1 cellular context compared by ENCODE assay signal in the genomic region with DNA sequence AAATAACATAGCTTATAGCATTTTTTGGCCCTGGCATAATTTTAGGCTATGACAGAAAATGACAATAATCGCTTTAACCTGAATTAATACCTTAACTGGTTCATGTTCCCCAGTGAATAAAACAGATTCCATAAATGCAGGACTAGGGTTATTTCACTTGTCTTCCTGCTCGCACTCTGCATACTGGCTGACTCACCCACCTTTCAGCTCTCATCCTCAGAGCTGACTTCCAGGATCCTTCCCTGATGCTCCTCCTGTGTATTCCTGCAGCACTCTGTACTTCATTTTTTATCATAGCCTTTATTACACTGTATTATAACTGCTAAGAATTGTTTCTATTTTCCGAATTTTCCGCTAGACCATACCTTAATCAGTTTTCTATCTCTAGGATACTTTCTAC.
TF ChIP-seq lines count a peak whose summit lies in the region.

No MANE protein-coding gene starts in this region.

TF ChIP-seq in GM23338, 12 proteins besides CTCF, POLR2A, EP300 and RAD21 (continued from another document):
- TF ChIP-seq, protein P1, sequence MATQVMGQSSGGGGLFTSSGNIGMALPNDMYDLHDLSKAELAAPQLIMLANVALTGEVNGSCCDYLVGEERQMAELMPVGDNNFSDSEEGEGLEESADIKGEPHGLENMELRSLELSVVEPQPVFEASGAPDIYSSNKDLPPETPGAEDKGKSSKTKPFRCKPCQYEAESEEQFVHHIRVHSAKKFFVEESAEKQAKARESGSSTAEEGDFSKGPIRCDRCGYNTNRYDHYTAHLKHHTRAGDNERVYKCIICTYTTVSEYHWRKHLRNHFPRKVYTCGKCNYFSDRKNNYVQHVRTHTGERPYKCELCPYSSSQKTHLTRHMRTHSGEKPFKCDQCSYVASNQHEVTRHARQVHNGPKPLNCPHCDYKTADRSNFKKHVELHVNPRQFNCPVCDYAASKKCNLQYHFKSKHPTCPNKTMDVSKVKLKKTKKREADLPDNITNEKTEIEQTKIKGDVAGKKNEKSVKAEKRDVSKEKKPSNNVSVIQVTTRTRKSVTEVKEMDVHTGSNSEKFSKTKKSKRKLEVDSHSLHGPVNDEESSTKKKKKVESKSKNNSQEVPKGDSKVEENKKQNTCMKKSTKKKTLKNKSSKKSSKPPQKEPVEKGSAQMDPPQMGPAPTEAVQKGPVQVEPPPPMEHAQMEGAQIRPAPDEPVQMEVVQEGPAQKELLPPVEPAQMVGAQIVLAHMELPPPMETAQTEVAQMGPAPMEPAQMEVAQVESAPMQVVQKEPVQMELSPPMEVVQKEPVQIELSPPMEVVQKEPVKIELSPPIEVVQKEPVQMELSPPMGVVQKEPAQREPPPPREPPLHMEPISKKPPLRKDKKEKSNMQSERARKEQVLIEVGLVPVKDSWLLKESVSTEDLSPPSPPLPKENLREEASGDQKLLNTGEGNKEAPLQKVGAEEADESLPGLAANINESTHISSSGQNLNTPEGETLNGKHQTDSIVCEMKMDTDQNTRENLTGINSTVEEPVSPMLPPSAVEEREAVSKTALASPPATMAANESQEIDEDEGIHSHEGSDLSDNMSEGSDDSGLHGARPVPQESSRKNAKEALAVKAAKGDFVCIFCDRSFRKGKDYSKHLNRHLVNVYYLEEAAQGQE (IDR thresholded peaks at IDR 0.05; ENCODE audit: unreplicated experiment): no peak
- TF ChIP-seq, protein P2, sequence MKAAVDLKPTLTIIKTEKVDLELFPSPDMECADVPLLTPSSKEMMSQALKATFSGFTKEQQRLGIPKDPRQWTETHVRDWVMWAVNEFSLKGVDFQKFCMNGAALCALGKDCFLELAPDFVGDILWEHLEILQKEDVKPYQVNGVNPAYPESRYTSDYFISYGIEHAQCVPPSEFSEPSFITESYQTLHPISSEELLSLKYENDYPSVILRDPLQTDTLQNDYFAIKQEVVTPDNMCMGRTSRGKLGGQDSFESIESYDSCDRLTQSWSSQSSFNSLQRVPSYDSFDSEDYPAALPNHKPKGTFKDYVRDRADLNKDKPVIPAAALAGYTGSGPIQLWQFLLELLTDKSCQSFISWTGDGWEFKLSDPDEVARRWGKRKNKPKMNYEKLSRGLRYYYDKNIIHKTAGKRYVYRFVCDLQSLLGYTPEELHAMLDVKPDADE (IDR thresholded peaks at IDR 0.05): no peak
- TF ChIP-seq, protein P3, sequence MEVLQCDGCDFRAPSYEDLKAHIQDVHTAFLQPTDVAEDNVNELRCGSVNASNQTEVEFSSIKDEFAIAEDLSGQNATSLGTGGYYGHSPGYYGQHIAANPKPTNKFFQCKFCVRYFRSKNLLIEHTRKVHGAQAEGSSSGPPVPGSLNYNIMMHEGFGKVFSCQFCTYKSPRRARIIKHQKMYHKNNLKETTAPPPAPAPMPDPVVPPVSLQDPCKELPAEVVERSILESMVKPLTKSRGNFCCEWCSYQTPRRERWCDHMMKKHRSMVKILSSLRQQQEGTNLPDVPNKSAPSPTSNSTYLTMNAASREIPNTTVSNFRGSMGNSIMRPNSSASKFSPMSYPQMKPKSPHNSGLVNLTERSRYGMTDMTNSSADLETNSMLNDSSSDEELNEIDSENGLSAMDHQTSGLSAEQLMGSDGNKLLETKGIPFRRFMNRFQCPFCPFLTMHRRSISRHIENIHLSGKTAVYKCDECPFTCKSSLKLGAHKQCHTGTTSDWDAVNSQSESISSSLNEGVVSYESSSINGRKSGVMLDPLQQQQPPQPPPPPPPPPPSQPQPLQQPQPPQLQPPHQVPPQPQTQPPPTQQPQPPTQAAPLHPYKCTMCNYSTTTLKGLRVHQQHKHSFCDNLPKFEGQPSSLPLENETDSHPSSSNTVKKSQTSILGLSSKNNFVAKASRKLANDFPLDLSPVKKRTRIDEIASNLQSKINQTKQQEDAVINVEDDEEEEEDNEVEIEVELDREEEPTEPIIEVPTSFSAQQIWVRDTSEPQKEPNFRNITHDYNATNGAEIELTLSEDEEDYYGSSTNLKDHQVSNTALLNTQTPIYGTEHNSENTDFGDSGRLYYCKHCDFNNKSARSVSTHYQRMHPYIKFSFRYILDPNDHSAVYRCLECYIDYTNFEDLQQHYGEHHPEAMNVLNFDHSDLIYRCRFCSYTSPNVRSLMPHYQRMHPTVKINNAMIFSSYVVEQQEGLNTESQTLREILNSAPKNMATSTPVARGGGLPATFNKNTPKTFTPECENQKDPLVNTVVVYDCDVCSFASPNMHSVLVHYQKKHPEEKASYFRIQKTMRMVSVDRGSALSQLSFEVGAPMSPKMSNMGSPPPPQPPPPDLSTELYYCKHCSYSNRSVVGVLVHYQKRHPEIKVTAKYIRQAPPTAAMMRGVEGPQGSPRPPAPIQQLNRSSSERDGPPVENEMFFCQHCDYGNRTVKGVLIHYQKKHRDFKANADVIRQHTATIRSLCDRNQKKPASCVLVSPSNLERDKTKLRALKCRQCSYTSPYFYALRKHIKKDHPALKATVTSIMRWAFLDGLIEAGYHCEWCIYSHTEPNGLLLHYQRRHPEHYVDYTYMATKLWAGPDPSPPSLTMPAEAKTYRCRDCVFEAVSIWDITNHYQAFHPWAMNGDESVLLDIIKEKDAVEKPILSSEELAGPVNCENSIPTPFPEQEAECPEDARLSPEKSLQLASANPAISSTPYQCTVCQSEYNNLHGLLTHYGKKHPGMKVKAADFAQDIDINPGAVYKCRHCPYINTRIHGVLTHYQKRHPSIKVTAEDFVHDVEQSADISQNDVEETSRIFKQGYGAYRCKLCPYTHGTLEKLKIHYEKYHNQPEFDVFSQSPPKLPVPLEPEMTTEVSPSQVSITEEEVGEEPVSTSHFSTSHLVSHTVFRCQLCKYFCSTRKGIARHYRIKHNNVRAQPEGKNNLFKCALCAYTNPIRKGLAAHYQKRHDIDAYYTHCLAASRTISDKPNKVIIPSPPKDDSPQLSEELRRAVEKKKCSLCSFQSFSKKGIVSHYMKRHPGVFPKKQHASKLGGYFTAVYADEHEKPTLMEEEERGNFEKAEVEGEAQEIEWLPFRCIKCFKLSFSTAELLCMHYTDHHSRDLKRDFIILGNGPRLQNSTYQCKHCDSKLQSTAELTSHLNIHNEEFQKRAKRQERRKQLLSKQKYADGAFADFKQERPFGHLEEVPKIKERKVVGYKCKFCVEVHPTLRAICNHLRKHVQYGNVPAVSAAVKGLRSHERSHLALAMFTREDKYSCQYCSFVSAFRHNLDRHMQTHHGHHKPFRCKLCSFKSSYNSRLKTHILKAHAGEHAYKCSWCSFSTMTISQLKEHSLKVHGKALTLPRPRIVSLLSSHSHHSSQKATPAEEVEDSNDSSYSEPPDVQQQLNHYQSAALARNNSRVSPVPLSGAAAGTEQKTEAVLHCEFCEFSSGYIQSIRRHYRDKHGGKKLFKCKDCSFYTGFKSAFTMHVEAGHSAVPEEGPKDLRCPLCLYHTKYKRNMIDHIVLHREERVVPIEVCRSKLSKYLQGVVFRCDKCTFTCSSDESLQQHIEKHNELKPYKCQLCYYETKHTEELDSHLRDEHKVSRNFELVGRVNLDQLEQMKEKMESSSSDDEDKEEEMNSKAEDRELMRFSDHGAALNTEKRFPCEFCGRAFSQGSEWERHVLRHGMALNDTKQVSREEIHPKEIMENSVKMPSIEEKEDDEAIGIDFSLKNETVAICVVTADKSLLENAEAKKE (CRISPR knock-in tag; IDR thresholded peaks at IDR 0.05): no peak
- TF ChIP-seq CREB1 (CRISPR knock-in tag; IDR thresholded peaks at IDR 0.05; ENCODE audit: low read depth): no peak
- no peak for TF ChIP-seq EZH2 (IDR thresholded peaks at IDR 0.05; ENCODE audit: low read depth, unreplicated experiment)
- no peak for TF ChIP-seq POLR2AphosphoS5 (IDR thresholded peaks at IDR 0.05; ENCODE audit: low read depth)
- no peak for TF ChIP-seq ZNF331 (CRISPR knock-in tag; IDR thresholded peaks at IDR 0.05; ENCODE audit: low read depth)
- no peak for TF ChIP-seq STAT1 (IDR thresholded peaks at IDR 0.05; ENCODE audit: unreplicated experiment)
- no peak for TF ChIP-seq NANOG (IDR thresholded peaks at IDR 0.05; ENCODE audit: borderline replicate concordance)
